10 cellular contexts compared by ENCODE assay signal in the genomic region with DNA sequence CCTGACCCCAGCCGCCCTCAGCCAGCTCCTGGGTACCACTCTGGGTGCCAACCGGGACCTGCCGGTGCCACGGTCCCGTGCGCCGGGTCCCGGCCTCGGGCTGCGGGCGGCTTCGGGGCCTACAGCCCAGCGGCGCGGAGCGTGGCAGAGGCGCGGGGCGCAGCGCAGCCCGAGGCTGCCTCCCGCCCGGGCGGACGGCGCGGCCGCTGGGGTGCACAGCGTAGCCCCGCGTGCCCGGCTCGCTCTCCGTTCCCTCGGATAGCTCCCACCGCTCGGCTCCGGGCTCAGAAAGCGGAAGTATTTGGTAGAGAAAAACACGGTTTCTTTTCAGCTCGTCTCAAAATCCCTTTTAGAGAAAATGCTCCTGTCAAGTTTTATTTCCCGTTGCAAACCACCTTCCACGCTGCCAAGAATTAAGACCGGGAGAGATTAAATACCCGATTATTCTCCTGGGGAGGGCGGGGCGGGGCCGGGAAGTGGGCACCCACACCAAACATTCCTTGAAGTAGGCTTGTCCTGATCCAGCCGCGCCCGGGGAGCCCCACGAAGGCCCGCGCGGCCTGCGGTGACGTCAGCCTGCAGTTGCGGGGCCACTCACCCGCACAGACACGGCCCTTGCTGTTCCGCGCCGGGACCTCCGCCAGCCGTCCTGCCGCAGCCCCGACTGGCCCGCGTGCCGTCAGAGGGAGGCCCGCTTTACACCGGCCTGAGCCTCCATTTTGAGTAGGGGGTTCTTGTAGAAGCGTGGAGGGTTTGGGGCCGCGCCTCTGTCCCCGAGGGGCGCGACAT. TPM values are rescaled to one million over a fixed set of nuclear protein-coding genes. Genes with fewer than 3 reads are reported as not detected.
A peak's percentile ranks its signal among the peaks of the same experiment; 100 is the strongest.
DNase-seq lines count a peak whose midpoint lies in the region; ATAC-seq, FAIRE-seq and TF ChIP-seq lines count a peak whose summit lies in the region.
"Had no signal": no experiment of that assay in that cellular context is flagged by ENCODE, and none has a peak within 500 bp of the region (broad histone marks: within the 10 kb centered on the region; RNA-seq: fewer than 3 reads in every experiment).

No MANE protein-coding gene starts in this region.

- H3K36me3 ChIP-seq in OCI-LY1 (ENCODE audit: insufficient read depth, low read length) = no peaks in the 10 kb centered on the region
- H3K36me3 ChIP-seq: cardiac muscle cell had no signal

- no peak for TF ChIP-seq POLR2A in GM12892 (IDR thresholded peaks at IDR 0.05; ENCODE audit: low read depth, low read length)

- H3K79me2 ChIP-seq in OCI-LY1 (ENCODE audit: insufficient read depth, low read length) = no peaks in the 10 kb centered on the region

- no peaks in the 10 kb centered on the region for H3F3A ChIP-seq in OCI-LY1 (ENCODE audit: insufficient read depth, low read length)

- H3K27ac Mint-ChIP-seq in Calu3 (ENCODE audit: unreplicated experiment) = no peak overlapping the region

- H3K36me3 Mint-ChIP-seq in Calu3 (ENCODE audit: insufficient read depth, unreplicated experiment) = peaks cover 7% of the 10 kb centered on the region

- TF ChIP-seq CTCF in Calu3 (IDR thresholded peaks at IDR 0.05; ENCODE audit: unreplicated experiment) (no peak), OCI-LY1 (IDR thresholded peaks at IDR 0.05; ENCODE audit: low read length) (no peak), fibroblast of villous mesenchyme (IDR thresholded peaks at IDR 0.05; ENCODE audit: insufficient read depth, low read depth, low read length) (no peak)

- no peaks in the 10 kb centered on the region for H4K20me1 ChIP-seq in OCI-LY1 (ENCODE audit: insufficient read depth, low read length)

- peak overlapping the region; percentile 47 for H3K4me2 ChIP-seq in OCI-LY1 (ENCODE audit: low read length)

- peaks cover 60% of the 10 kb centered on the region for H3K27me3 Mint-ChIP-seq in Calu3 (ENCODE audit: unreplicated experiment)

- peak; percentile 28 for DNase-seq in Calu3
- DNase-seq in fibroblast of villous mesenchyme (ENCODE audit: low read depth) = peak; percentile 76
- DNase-seq in posterior vena cava (ENCODE audit: low spot score) = peak; percentile 77
- DNase-seq in COR-L47 (lab: John Stamatoyannopoulos, UW) = no peak
- DNase-seq in GM12892 (ENCODE audit: insufficient read length) = no peak
- DNase-seq: NCI-H1694 treated with DMSO at 0.1 percent for 48 hours had no signal

- no peaks in the 10 kb centered on the region for H3K9me2 ChIP-seq in OCI-LY1 (ENCODE audit: low read depth, low read length)

- no peak overlapping the region for H3K27ac ChIP-seq in OCI-LY1 (ENCODE audit: low read depth, low read length, poor library complexity, severe bottlenecking)
- H3K27ac ChIP-seq: cardiac muscle cell had no signal

- FAIRE-seq in GM12892 (lab: Jason Lieb, UNC) = no peak

- H3K4me3 ChIP-seq in OCI-LY1 (ENCODE audit: low read depth, low read length, poor library complexity, severe bottlenecking) = peak overlapping the region; percentile 42
- H3K4me3 ChIP-seq in fibroblast of villous mesenchyme (ENCODE audit: low read depth, low read length) = peak overlapping the region; percentile 86
- H3K4me3 ChIP-seq: cardiac muscle cell had no signal

- ATAC-seq in GM18870 (IDR thresholded peaks at IDR 0.05; ENCODE audit: unreplicated experiment) = no peak
- no peak for ATAC-seq in GM19397 (IDR thresholded peaks at IDR 0.05; ENCODE audit: unreplicated experiment)

- H3K4me3 Mint-ChIP-seq in Calu3 (ENCODE audit: low read depth, unreplicated experiment) = peak overlapping the region; percentile 61

- no peaks in the 10 kb centered on the region for H3K4me1 Mint-ChIP-seq in Calu3 (ENCODE audit: low read depth, unreplicated experiment)

- H3K4me1 ChIP-seq in OCI-LY1 (ENCODE audit: insufficient read depth, low read length, severe bottlenecking) = peaks cover 10% of the 10 kb centered on the region

- no peaks in the 10 kb centered on the region for H3K9me3 Mint-ChIP-seq in Calu3 (ENCODE audit: low read depth, unreplicated experiment)

- H3K9me3 ChIP-seq in OCI-LY1 (ENCODE audit: low read length) = no peaks in the 10 kb centered on the region

- BruUV-seq in Calu3 (replicated peaks; lab: Mats Ljungman, UMichigan) = no TSS peak

- H3K9ac ChIP-seq in OCI-LY1 (ENCODE audit: low read length) = no peak overlapping the region

- peaks cover 4% of the 10 kb centered on the region; the same call in 1 of the 2 replicates for H3K27me3 ChIP-seq in OCI-LY1 (ENCODE audit: insufficient read depth, low read length)

- no peak overlapping the region for H2AFZ ChIP-seq in OCI-LY1 (ENCODE audit: low read length)

- intact Hi-C loops in Calu3 (cut with micrococcal nuclease; ENCODE audit: unreplicated experiment) (no loop called here), posterior vena cava (cut with DNase I) (loop anchor here in 1 of 2 donors (10.0 kb wide), 1 partner anchor 902 kb away; no protein-coding TSS in a partner anchor)

- CTCF ChIA-PET in Calu3 (lab: Charles Lee) = interaction anchor here (0.6 to 0.7 kb wide), 2 partner anchors 47 to 1930 kb away, joined by 3 to 5 read pairs; no protein-coding TSS in a partner anchor

RNA-seq across cellular contexts. Expression of a gene that starts 7.2 kb away (rescaled TPM):
- 1.3 and 1.6 TPM in 2 replicates for total RNA-seq in Calu3 (2022)
- 1.3 and 2.6 TPM in 2 replicates for total RNA-seq in fibroblast of villous mesenchyme
- total RNA-seq in posterior vena cava = under 1 TPM in 1 of 2 donors, not detected in 1; 0.14 TPM
- not detected for polyA plus RNA-seq in GM12892 (2012; ENCODE audit: missing spikeins)
- total RNA-seq: cardiac muscle cell had no signal
- polyA plus RNA-seq: cardiac muscle cell had no signal

RNA-seq across cellular contexts. Expression of a gene that starts 7.7 kb away (rescaled TPM):
- total RNA-seq in Calu3 (2022) (0.39 and 0.54 TPM in 2 replicates), fibroblast of villous mesenchyme (41.9 and 47.1 TPM in 2 replicates), posterior vena cava (1 to 10 TPM in 1 of 2 donors, under 1 TPM in 1; 0.51 to 1.1 TPM)
- not detected for polyA plus RNA-seq in GM12892 (2012; ENCODE audit: missing spikeins)
- total RNA-seq: cardiac muscle cell had no signal
- polyA plus RNA-seq: cardiac muscle cell had no signal

RNA-seq across cellular contexts. Expression of a gene that starts 18.6 kb away (rescaled TPM):
- total RNA-seq in Calu3 (2022) = 11.8 and 12.1 TPM in 2 replicates
- 39.0 and 47.1 TPM in 2 replicates for total RNA-seq in fibroblast of villous mesenchyme
- 1 to 10 TPM; 8.9 to 9.2 TPM for total RNA-seq in posterior vena cava
- 2.9 TPM for polyA plus RNA-seq in GM12892 (2012; ENCODE audit: missing spikeins)
- total RNA-seq: cardiac muscle cell had no signal
- polyA plus RNA-seq: cardiac muscle cell had no signal

RNA-seq across cellular contexts. Expression of a gene that starts 27.4 kb away (rescaled TPM):
- total RNA-seq in Calu3 (2022) = 1.7 and 2.5 TPM in 2 replicates
- total RNA-seq in fibroblast of villous mesenchyme = 17.1 and 20.3 TPM in 2 replicates
- 1 to 10 TPM; 7.4 TPM for total RNA-seq in posterior vena cava
- 4.1 TPM for polyA plus RNA-seq in GM12892 (2012; ENCODE audit: missing spikeins)
- total RNA-seq: cardiac muscle cell had no signal
- polyA plus RNA-seq: cardiac muscle cell had no signal

RNA-seq across cellular contexts. Expression of a gene that starts 36.3 kb away (rescaled TPM):
- total RNA-seq in Calu3 (2022) (not detected in 2 replicates), fibroblast of villous mesenchyme (2.2 and 2.3 TPM in 2 replicates), posterior vena cava (1 to 10 TPM; 6.2 to 6.7 TPM)
- polyA plus RNA-seq in GM12892 (2012; ENCODE audit: missing spikeins) = not detected
- total RNA-seq: cardiac muscle cell had no signal
- polyA plus RNA-seq: cardiac muscle cell had no signal

Comparison
In these comparisons a context has a peak if more than half of its experiments do, and no peak if none do; other contexts are left out.
1. DNase-seq: peak in Calu3 (single experiment), fibroblast of villous mesenchyme (single experiment) and posterior vena cava (single experiment); none in COR-L47 (single experiment) and GM12892 (single experiment).
2. RNA of a gene that starts 7.7 kb away (total RNA-seq): 41.9 to 47.1 TPM in fibroblast of villous mesenchyme; 0.51 to 1.1 TPM in posterior vena cava and 0.39 to 0.54 TPM in Calu3; every median in the first group is over 10 times any median in the second.